Comparison of ENCODE assay signal across 1 cellular context in genomic region chr4:108650212-108651067, GRCh38.
A peak's percentile ranks its signal among the peaks of the same experiment; 100 is the strongest.
TF ChIP-seq lines count a peak whose summit lies in the region.

Gene OSTC, plus strand, starts transcription at chr4:108650599. Its CDS starts 57 bp downstream, at chr4:108650656.

TF ChIP-seq in K562, 482 proteins besides CTCF, POLR2A, EP300 and RAD21 (continued from another document and continues in another):
- TF ChIP-seq ATF6 (CRISPR knock-in tag; IDR thresholded peaks at IDR 0.05) (peak; percentile 65; the same call in 1 of the 2 replicates), PML (IDR thresholded peaks at IDR 0.05; ENCODE audit: low read length) (peak; percentile 62), RBBP5 (IDR thresholded peaks at IDR 0.05; ENCODE audit: borderline replicate concordance, insufficient read depth, low read length, poor library complexity, severe bottlenecking) (peak; percentile 75), CXXC5 (CRISPR knock-in tag; IDR thresholded peaks at IDR 0.05) (peak; percentile 66), MYC (IDR thresholded peaks at IDR 0.05; ENCODE audit: low read depth, low read length) (peak; percentile 93), MYC (CRISPR knock-in tag; IDR thresholded peaks at IDR 0.05; ENCODE audit: borderline replicate concordance, low read depth) (peak; percentile 79; the same call in 1 of the 2 replicates), CGGBP1 (CRISPR knock-in tag; IDR thresholded peaks at IDR 0.05) (no peak), AFF1 (IDR thresholded peaks at IDR 0.05; ENCODE audit: low read depth in 1 of 2, partially characterized antibody in 2 of 2) (peak in 1 of 2 experiments; percentile 96), TAF7 (tag; IDR thresholded peaks at IDR 0.05) (peak; percentile 75; the same call in 1 of the 2 replicates), SUPT5H (IDR thresholded peaks at IDR 0.05) (peak; percentile 92), POU5F1 (IDR thresholded peaks at IDR 0.05; ENCODE audit: borderline replicate concordance, low read depth, low read length, partially characterized antibody) (no peak), ZNF695 (CRISPR knock-in tag; IDR thresholded peaks at IDR 0.05) (no peak), PRDM10 (IDR thresholded peaks at IDR 0.05; ENCODE audit: partially characterized antibody) (no peak), CREM (IDR thresholded peaks at IDR 0.05; ENCODE audit: low read depth) (peak; percentile 50; the same call in 1 of the 2 replicates), THAP12 (CRISPR knock-in tag; IDR thresholded peaks at IDR 0.05) (peak; percentile 61), THRA (IDR thresholded peaks at IDR 0.05) (no peak; the same call in 1 of the 2 replicates), MBD2 (IDR thresholded peaks at IDR 0.05; ENCODE audit: borderline replicate concordance, low read depth) (peak; percentile 55; the same call in 1 of the 2 replicates), L3MBTL2 (IDR thresholded peaks at IDR 0.05) (peak; percentile 78), KDM5B (IDR thresholded peaks at IDR 0.05; ENCODE audit: insufficient replicate concordance, low read depth, low read length) (peak; percentile 93), SP1 (CRISPR knock-in tag; IDR thresholded peaks at IDR 0.05) (peak; percentile 37; the same call in 1 of the 2 replicates), HMGXB4 (CRISPR knock-in tag; IDR thresholded peaks at IDR 0.05) (0 out of 2 replicates have a peak, but pooled peaks have one; percentile 53), ETV5 (CRISPR knock-in tag; IDR thresholded peaks at IDR 0.05; ENCODE audit: low read depth) (peak; percentile 48; the same call in 1 of the 2 replicates), BHLHE40 (IDR thresholded peaks at IDR 0.05; ENCODE audit: low read length) (no peak), ZNF445 (CRISPR knock-in tag; IDR thresholded peaks at IDR 0.05; ENCODE audit: low read depth) (no peak), ZNF274 (IDR thresholded peaks at IDR 0.05; ENCODE audit: borderline replicate concordance, low read depth, low read length) (no peak), ZNF316 (IDR thresholded peaks at IDR 0.05) (peak; percentile 26; the same call in 1 of the 2 replicates), DACH1 (IDR thresholded peaks at IDR 0.05; ENCODE audit: partially characterized antibody) (no peak), MIER1 (IDR thresholded peaks at IDR 0.05; ENCODE audit: low read depth) (no peak)
